In the genomic region with DNA sequence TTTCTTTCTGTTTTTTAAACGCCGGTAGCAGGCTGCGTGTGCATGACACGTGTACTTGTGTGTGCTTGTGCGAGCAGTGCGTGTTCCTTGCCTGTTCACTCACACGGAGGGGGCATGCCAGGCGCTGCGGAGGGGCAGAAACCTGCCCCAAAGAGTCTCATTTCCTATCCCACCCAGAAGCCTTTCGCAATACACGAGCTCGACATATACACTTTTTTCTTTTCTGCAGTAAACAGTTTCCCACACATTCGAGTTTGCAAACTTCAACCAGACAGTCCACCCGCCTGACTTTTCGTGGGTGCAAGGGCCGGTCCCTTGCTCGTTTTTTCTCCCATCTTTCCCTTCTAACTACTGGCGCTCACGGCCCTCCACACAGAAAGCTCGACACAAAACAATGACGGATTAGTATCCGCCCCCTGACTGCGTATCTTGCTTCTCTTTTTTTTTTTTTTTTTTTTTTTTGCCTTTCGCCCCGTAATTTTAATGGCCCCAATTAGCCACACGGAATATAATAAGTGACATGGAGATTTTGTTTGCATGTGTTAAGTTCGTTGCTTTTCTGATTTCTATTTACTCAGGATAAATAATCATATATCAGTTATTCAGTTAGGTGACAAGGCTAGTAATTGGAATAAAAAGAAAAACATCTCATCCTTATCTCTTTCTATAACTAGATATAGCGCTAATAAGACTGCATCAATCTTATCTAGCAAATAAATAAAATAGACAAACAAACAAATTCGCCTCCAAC, we compare ENCODE assay signal across 12 cellular contexts. TPM values are rescaled to one million over a fixed set of nuclear protein-coding genes. Genes with fewer than 3 reads are reported as not detected.
DNase-seq lines count a peak whose midpoint lies in the region; FAIRE-seq and TF ChIP-seq lines count a peak whose summit lies in the region.
"Had no signal": no experiment of that assay in that cellular context is flagged by ENCODE, and none has a peak within 500 bp of the region (broad histone marks: within the 10 kb centered on the region; RNA-seq: fewer than 3 reads in every experiment).

No MANE protein-coding gene starts in this region.

- H3K23me2 ChIP-seq in H9 (ENCODE audit: insufficient read length, low read depth, low read length, poor library complexity, severe bottlenecking), result peaks cover 7% of the 10 kb centered on the region

- H4K8ac ChIP-seq in H9 (replicated peaks; ENCODE audit: insufficient read length, low read depth, low read length), result no peak overlapping the region

- no peak overlapping the region for H3K4ac ChIP-seq in H9 (ENCODE audit: low read depth, low read length)

- no peak overlapping the region for H2BK20ac ChIP-seq in H9 (ENCODE audit: low read depth, low read length, poor library complexity, severe bottlenecking)

- intact Hi-C loops in left ventricle myocardium inferior (cut with micrococcal nuclease), result no loop called here

- no peak overlapping the region for H4K5ac ChIP-seq in H9 (ENCODE audit: insufficient read length, low read depth, low read length)

- H4K20me1 ChIP-seq in H9 (ENCODE audit: control insufficient read depth, insufficient read depth, insufficient read length), result no peaks in the 10 kb centered on the region
- H4K20me1 ChIP-seq in astrocyte (ENCODE audit: insufficient read depth, low read length), result peaks cover 20% of the 10 kb centered on the region
- peaks cover 71% of the 10 kb centered on the region for H4K20me1 ChIP-seq in neural progenitor cell (ENCODE audit: low read depth)

- no peak overlapping the region for H2AFZ ChIP-seq in H9 (ENCODE audit: low read length)
- no peak overlapping the region for H2AFZ ChIP-seq in astrocyte (ENCODE audit: low read depth, low read length)
- no peak overlapping the region for H2AFZ ChIP-seq in neural progenitor cell (replicated peaks)

- peak overlapping the region; percentile 70 for H3K4me2 ChIP-seq in H9 (ENCODE audit: insufficient read depth, insufficient read length, low read length)
- H3K4me2 ChIP-seq in astrocyte (ENCODE audit: low read length), result no peak overlapping the region
- H3K4me2 ChIP-seq in neural progenitor cell, result peak overlapping the region; percentile 93

- H3K9me3 ChIP-seq in H9 (ENCODE audit: control insufficient read depth, low read depth, low read length) (no peaks in the 10 kb centered on the region), astrocyte (ENCODE audit: insufficient read depth, low read depth, low read length) (no peaks in the 10 kb centered on the region), neural progenitor cell (ENCODE audit: low read depth) (no peaks in the 10 kb centered on the region), left ventricle myocardium inferior (replicated peaks) (no peaks in the 10 kb centered on the region)

- H3K79me2 ChIP-seq in H9 (ENCODE audit: insufficient read depth, low read length) (no peaks in the 10 kb centered on the region), astrocyte (ENCODE audit: insufficient read depth, low read length) (no peaks in the 10 kb centered on the region), neural progenitor cell (ENCODE audit: low read depth) (no peaks in the 10 kb centered on the region)

- WGBS in H9 (ENCODE audit: extremely low coverage, insufficient read length, low lambda C conversion rate), result no CpG with 5 or more reads among the region's 29 CpGs

- DNase-seq in activated CD4-positive, alpha-beta T cell treated with anti-CD3 and anti-CD28 coated beads for 48 hours, result peak; percentile 9
- DNase-seq in activated CD4-positive, alpha-beta T cell treated with anti-CD3 and anti-CD28 coated beads for 1 hour, result no peak
- DNase-seq in H9 (no peak), astrocyte (ENCODE audit: low read depth) (no peak), neural progenitor cell (ENCODE audit: low spot score) (peak; percentile 77), GM19240 (ENCODE audit: insufficient read length, low spot score) (no peak), DMS79 (lab: John Stamatoyannopoulos, UW) (no peak), left ventricle myocardium inferior (no peak)
- DNase-seq: GOT3, NCI-H2171, sigmoid colon had no signal

- TF ChIP-seq CTCF in H9 (conservative IDR thresholded peaks at IDR 0.05), result no peak
- no peak for TF ChIP-seq CTCF in astrocyte (IDR thresholded peaks at IDR 0.05; ENCODE audit: insufficient read depth, low read depth, low read length)
- no peak for TF ChIP-seq CTCF in neural progenitor cell (IDR thresholded peaks at IDR 0.05)
- no peak for TF ChIP-seq CTCF in left ventricle myocardium inferior (IDR thresholded peaks at IDR 0.05; ENCODE audit: borderline replicate concordance)

- H3K27me3 ChIP-seq in H9 (ENCODE audit: insufficient read depth, low read length), result peaks cover 90% of the 10 kb centered on the region
- peaks cover 98% of the 10 kb centered on the region for H3K27me3 ChIP-seq in astrocyte (ENCODE audit: insufficient read depth, low read length)
- peaks cover 100% of the 10 kb centered on the region for H3K27me3 ChIP-seq in neural progenitor cell
- H3K27me3 ChIP-seq in left ventricle myocardium inferior (ENCODE audit: low read depth), result peaks cover 99% of the 10 kb centered on the region

- H3K27ac ChIP-seq in H9 (ENCODE audit: insufficient read length, low read depth, low read length) (no peak overlapping the region), astrocyte (ENCODE audit: low read depth, low read length) (no peak overlapping the region), neural progenitor cell (no peak overlapping the region), left ventricle myocardium inferior (replicated peaks) (no peak overlapping the region)
- H3K27ac ChIP-seq: sigmoid colon had no signal

- no peak overlapping the region for H3K14ac ChIP-seq in H9 (ENCODE audit: insufficient read depth, low read length)

- H3K4me3 ChIP-seq in astrocyte (ENCODE audit: insufficient read depth, low read depth, low read length) (no peak overlapping the region), neural progenitor cell (peak overlapping the region; percentile 29), left ventricle myocardium inferior (no peak overlapping the region)
- H3K4me3 ChIP-seq: sigmoid colon had no signal

- H3K56ac ChIP-seq in H9 (ENCODE audit: insufficient read length, low read depth, low read length), result no peak overlapping the region

- H3K4me3 Mint-ChIP-seq in H9 (peak overlapping the region in 1 of 2 experiments; percentile 53; a peak in 3 of 5 replicates), astrocyte (ENCODE audit: unreplicated experiment) (peak overlapping the region; percentile 11), neural progenitor cell (peak overlapping the region; percentile 54)

- no peak overlapping the region for H2BK12ac ChIP-seq in H9 (ENCODE audit: insufficient read length, low read depth, low read length)

- H3K9me3 Mint-ChIP-seq in H9, result peaks cover 2 to 8% of the 10 kb centered on the region in 2 experiments
- H3K9me3 Mint-ChIP-seq in astrocyte (ENCODE audit: unreplicated experiment), result peaks cover 9% of the 10 kb centered on the region
- peaks cover 5% of the 10 kb centered on the region for H3K9me3 Mint-ChIP-seq in neural progenitor cell

- H3K36me3 ChIP-seq in astrocyte (ENCODE audit: insufficient read depth, low read length) (no peaks in the 10 kb centered on the region), neural progenitor cell (no peaks in the 10 kb centered on the region), left ventricle myocardium inferior (no peaks in the 10 kb centered on the region)
- H3K36me3 ChIP-seq: sigmoid colon had no signal

- H3K27ac Mint-ChIP-seq in H9, result no peak overlapping the region
- H3K27ac Mint-ChIP-seq in astrocyte (ENCODE audit: unreplicated experiment), result peak overlapping the region; percentile 51
- no peak overlapping the region for H3K27ac Mint-ChIP-seq in neural progenitor cell

- no peak overlapping the region for H3K23ac ChIP-seq in H9 (ENCODE audit: insufficient read length, low read depth, low read length)

- no peak overlapping the region for H3K18ac ChIP-seq in H9 (ENCODE audit: insufficient read length, low read depth, low read length)

- no peak overlapping the region for H2BK5ac ChIP-seq in H9 (ENCODE audit: insufficient read length, low read length)

- H3F3A ChIP-seq in neural progenitor cell (ENCODE audit: low read depth), result peaks cover 67% of the 10 kb centered on the region

- H2AK5ac ChIP-seq in H9 (ENCODE audit: insufficient read length, low read length), result no peak overlapping the region

- no peak overlapping the region for H2BK15ac ChIP-seq in H9 (ENCODE audit: low read depth, low read length)

- no peak for FAIRE-seq in astrocyte (lab: Jason Lieb, UNC)

- H3K36me3 Mint-ChIP-seq in H9 (ENCODE audit: insufficient read depth in 1 of 3, low read depth in 3 of 3) (peaks cover 0 to 1% (median 0%) of the 10 kb centered on the region in 3 experiments; a peak in 1 of 7 replicates), astrocyte (ENCODE audit: low read depth, unreplicated experiment) (peaks cover 5% of the 10 kb centered on the region), neural progenitor cell (no peaks in the 10 kb centered on the region)

- H3T11ph ChIP-seq in H9 (ENCODE audit: low read length), result no peak overlapping the region

- H3K4me1 Mint-ChIP-seq in H9 (peaks cover 21 to 53% of the 10 kb centered on the region in 2 experiments), astrocyte (ENCODE audit: low read depth, unreplicated experiment) (peaks cover 2% of the 10 kb centered on the region), neural progenitor cell (peaks cover 35% of the 10 kb centered on the region)

- no peak overlapping the region for H3K9ac ChIP-seq in H9 (ENCODE audit: extremely low read depth, insufficient read length, low read length)
- H3K9ac ChIP-seq in astrocyte (ENCODE audit: low read length), result no peak overlapping the region
- no peak overlapping the region for H3K9ac ChIP-seq in neural progenitor cell

- no peaks in the 10 kb centered on the region for H3K4me1 ChIP-seq in H9 (ENCODE audit: insufficient read depth, low read length)
- peaks cover 3% of the 10 kb centered on the region for H3K4me1 ChIP-seq in astrocyte (ENCODE audit: insufficient read depth, low read length)
- H3K4me1 ChIP-seq in neural progenitor cell, result peaks cover 65% of the 10 kb centered on the region
- H3K4me1 ChIP-seq in left ventricle myocardium inferior, result peaks cover 40% of the 10 kb centered on the region

- no peak overlapping the region for H4K91ac ChIP-seq in H9 (ENCODE audit: insufficient read length, low read depth, low read length)

- H2BK120ac ChIP-seq in H9 (ENCODE audit: low read depth, low read length, poor library complexity, severe bottlenecking), result no peak overlapping the region

- H3K79me1 ChIP-seq in H9 (ENCODE audit: insufficient read depth, low read depth, low read length, poor library complexity, severe bottlenecking), result no peaks in the 10 kb centered on the region

- H3K27me3 Mint-ChIP-seq in H9 (ENCODE audit: low read depth) (peaks cover 99% of the 10 kb centered on the region), astrocyte (ENCODE audit: low read depth, unreplicated experiment) (peaks cover 87% of the 10 kb centered on the region), neural progenitor cell (ENCODE audit: insufficient read depth, low read depth) (peaks cover 95% of the 10 kb centered on the region)

RNA-seq across cellular contexts. Expression of a gene that starts 5.3 kb away (rescaled TPM):
- total RNA-seq in H9 (2021) (not detected in 2 replicates), astrocyte (0.16 and 0.17 TPM in 2 replicates), neural progenitor cell (ENCODE audit: low replicate concordance) (not detected in 2 replicates), left ventricle myocardium inferior (not detected)
- total RNA-seq: sigmoid colon, ureter had no signal

Comparison
In these comparisons a context has a peak if more than half of its experiments do, and no peak if none do; other contexts are left out.
1. DNase-seq: peak in activated CD4-positive, alpha-beta T cell treated with anti-CD3 and anti-CD28 coated beads for 48 hours (single experiment) and neural progenitor cell (single experiment); none in activated CD4-positive, alpha-beta T cell treated with anti-CD3 and anti-CD28 coated beads for 1 hour (single experiment), H9 (single experiment), astrocyte (single experiment), GM19240 (single experiment), DMS79 (single experiment) and left ventricle myocardium inferior (single experiment).